ENCODE assay signal across 25 cellular contexts in genomic region chr1:42504535-42505128, GRCh38. TPM values are rescaled to one million over a fixed set of nuclear protein-coding genes. Genes with fewer than 3 reads are reported as not detected.
DNase-seq lines count a peak whose midpoint lies in the region; ATAC-seq and TF ChIP-seq lines count a peak whose summit lies in the region.
"Had no signal": no experiment of that assay in that cellular context is flagged by ENCODE, and none has a peak within 500 bp of the region (broad histone marks: within the 10 kb centered on the region; RNA-seq: fewer than 3 reads in every experiment).

No MANE protein-coding gene starts in this region.

- no peak overlapping the region for H3K18ac ChIP-seq in mesendoderm (ENCODE audit: low read length)

- peaks cover 33% of the 10 kb centered on the region for H3K36me3 Mint-ChIP-seq in activated CD8-positive, alpha-beta T cell treated with anti-CD3 and anti-CD28 coated beads for 36 hours (ENCODE audit: low read depth)
- H3K36me3 Mint-ChIP-seq in activated T-helper 1 cell treated with anti-CD3 and anti-CD28 coated beads, Interleukin-12 subunit alpha, Interleukin-12 subunit beta, Interleukin-2, Interleukin-4 antibody, amounts not matched to agents 30 ng/mL and 10 ng/mL and 1 ng/mL, durations not matched to agents 14 hours and 24 hours and 36 hours (ENCODE audit: low read depth): no peaks in the 10 kb centered on the region

- H3K4me2 ChIP-seq in PC-3 (ENCODE audit: low read length) (no peak overlapping the region), mesendoderm (ENCODE audit: low read length) (no peak overlapping the region)

- H3K4me1 ChIP-seq in HEK293 (ENCODE audit: control insufficient read depth, insufficient read depth, low read length): no peaks in the 10 kb centered on the region
- H3K4me1 ChIP-seq in PC-3 (ENCODE audit: insufficient read depth, low read length): no peaks in the 10 kb centered on the region
- H3K4me1 ChIP-seq in mesendoderm (ENCODE audit: control insufficient read depth, low read depth, low read length): no peaks in the 10 kb centered on the region

- no peaks in the 10 kb centered on the region for H3K9me2 ChIP-seq in PC-3 (replicated peaks; ENCODE audit: low read length)

- CTCF ChIA-PET in HEK293 (lab: Yijun Ruan, JAX) (no interaction called here), PC-3 (lab: Charles Lee) (no interaction called here)
- CTCF ChIA-PET in activated CD8-positive, alpha-beta T cell treated with anti-CD3 and anti-CD28 coated beads for 36 hours (lab: Charles Lee): no interaction called here

- H3K9me3 ChIP-seq in HEK293 (ENCODE audit: control insufficient read depth, insufficient read depth, low read depth, low read length): no peaks in the 10 kb centered on the region
- peaks cover 33% of the 10 kb centered on the region for H3K9me3 ChIP-seq in PC-3 (ENCODE audit: low read length)

- intact Hi-C loops in PC-3 (cut with micrococcal nuclease): no loop called here
- intact Hi-C loops in activated CD8-positive, alpha-beta T cell treated with anti-CD3 and anti-CD28 coated beads for 36 hours (cut with micrococcal nuclease): no loop called here
- intact Hi-C loops in activated T-helper 1 cell treated with anti-CD3 and anti-CD28 coated beads, Interleukin-12 subunit alpha, Interleukin-12 subunit beta, Interleukin-2, Interleukin-4 antibody, amounts not matched to agents 30 ng/mL and 10 ng/mL and 1 ng/mL, durations not matched to agents 14 hours and 24 hours and 36 hours (cut with micrococcal nuclease): no loop called here

- no peak overlapping the region for H2AK5ac ChIP-seq in mesendoderm (ENCODE audit: low read length)

- no peaks in the 10 kb centered on the region for H3K27me3 Mint-ChIP-seq in activated CD8-positive, alpha-beta T cell treated with anti-CD3 and anti-CD28 coated beads for 36 hours
- no peaks in the 10 kb centered on the region for H3K27me3 Mint-ChIP-seq in activated T-helper 1 cell treated with anti-CD3 and anti-CD28 coated beads, Interleukin-12 subunit alpha, Interleukin-12 subunit beta, Interleukin-2, Interleukin-4 antibody, amounts not matched to agents 30 ng/mL and 10 ng/mL and 1 ng/mL, durations not matched to agents 14 hours and 24 hours and 36 hours (ENCODE audit: insufficient read depth)
- H3K27me3 Mint-ChIP-seq: CD4-positive, CD25-positive, alpha-beta regulatory T cell; IgD-negative memory B cell had no signal

- H3K79me2 ChIP-seq in PC-3 (ENCODE audit: low read length) (no peaks in the 10 kb centered on the region), mesendoderm (ENCODE audit: control insufficient read depth, insufficient read depth, low read length) (no peaks in the 10 kb centered on the region)

- H2BK5ac ChIP-seq in mesendoderm (ENCODE audit: low read length): no peak overlapping the region

- POLR2A ChIA-PET in HEK293 (lab: Yijun Ruan, JAX) (no interaction called here), PC-3 (lab: Charles Lee; ENCODE audit: unreplicated experiment) (no interaction called here)
- POLR2A ChIA-PET in activated CD8-positive, alpha-beta T cell treated with anti-CD3 and anti-CD28 coated beads for 36 hours (lab: Charles Lee): no interaction called here

- no peak overlapping the region for H3K56ac ChIP-seq in mesendoderm (ENCODE audit: low read length)

- H3K27ac Mint-ChIP-seq in activated CD8-positive, alpha-beta T cell treated with anti-CD3 and anti-CD28 coated beads for 36 hours: no peak overlapping the region
- H3K27ac Mint-ChIP-seq in activated T-helper 1 cell treated with anti-CD3 and anti-CD28 coated beads, Interleukin-12 subunit alpha, Interleukin-12 subunit beta, Interleukin-2, Interleukin-4 antibody, amounts not matched to agents 30 ng/mL and 10 ng/mL and 1 ng/mL, durations not matched to agents 14 hours and 24 hours and 36 hours: no peak overlapping the region
- H3K27ac Mint-ChIP-seq: CD4-positive, CD25-positive, alpha-beta regulatory T cell; HFFc6; IgD-negative memory B cell had no signal

- ATAC-seq in PC-3 (no peak), GM19397 (IDR thresholded peaks at IDR 0.05; ENCODE audit: unreplicated experiment) (no peak)
- no peak for ATAC-seq in activated CD8-positive, alpha-beta T cell treated with anti-CD3 and anti-CD28 coated beads for 36 hours
- ATAC-seq: Panc1 had no signal

- no peaks in the 10 kb centered on the region for H3K27me3 ChIP-seq in PC-3 (ENCODE audit: low read length)
- H3K27me3 ChIP-seq in mesendoderm (ENCODE audit: insufficient read depth, low read length, poor library complexity): no peaks in the 10 kb centered on the region

- peaks cover 14% of the 10 kb centered on the region for H3K9me3 Mint-ChIP-seq in activated CD8-positive, alpha-beta T cell treated with anti-CD3 and anti-CD28 coated beads for 36 hours
- H3K9me3 Mint-ChIP-seq in activated T-helper 1 cell treated with anti-CD3 and anti-CD28 coated beads, Interleukin-12 subunit alpha, Interleukin-12 subunit beta, Interleukin-2, Interleukin-4 antibody, amounts not matched to agents 30 ng/mL and 10 ng/mL and 1 ng/mL, durations not matched to agents 14 hours and 24 hours and 36 hours: peaks cover 32% of the 10 kb centered on the region

- H4K5ac ChIP-seq in mesendoderm (ENCODE audit: low read length): no peak overlapping the region

- no peaks in the 10 kb centered on the region for H3F3A ChIP-seq in PC-3 (ENCODE audit: low read length, unreplicated experiment)

- H3K9ac ChIP-seq in PC-3 (ENCODE audit: low read length) (no peak overlapping the region), mesendoderm (ENCODE audit: low read length) (no peak overlapping the region)

- H2BK15ac ChIP-seq in mesendoderm (replicated peaks; ENCODE audit: low read depth): no peak overlapping the region

- no peak overlapping the region for H4K8ac ChIP-seq in mesendoderm (ENCODE audit: low read depth, low read length)

- H2AFZ ChIP-seq in PC-3 (ENCODE audit: low read length): no peak overlapping the region

- no peaks in the 10 kb centered on the region for H3K79me1 ChIP-seq in mesendoderm (ENCODE audit: low read length)

- TF ChIP-seq CTCF in HEK293 (tag by site-specific recombination; IDR thresholded peaks at IDR 0.05): no peak
- TF ChIP-seq CTCF in PC-3 (conservative IDR thresholded peaks at IDR 0.05; ENCODE audit: low read depth, low read length): 0 out of 2 replicates have a peak, but pooled peaks have one; percentile 11
- no peak for TF ChIP-seq CTCF in activated CD8-positive, alpha-beta T cell treated with anti-CD3 and anti-CD28 coated beads for 36 hours (IDR thresholded peaks at IDR 0.05)

- no peaks in the 10 kb centered on the region for H3K4me1 Mint-ChIP-seq in activated CD8-positive, alpha-beta T cell treated with anti-CD3 and anti-CD28 coated beads for 36 hours (ENCODE audit: low read depth)
- H3K4me1 Mint-ChIP-seq in activated T-helper 1 cell treated with anti-CD3 and anti-CD28 coated beads, Interleukin-12 subunit alpha, Interleukin-12 subunit beta, Interleukin-2, Interleukin-4 antibody, amounts not matched to agents 30 ng/mL and 10 ng/mL and 1 ng/mL, durations not matched to agents 14 hours and 24 hours and 36 hours (ENCODE audit: low read depth): no peaks in the 10 kb centered on the region
- H3K4me1 Mint-ChIP-seq: CD4-positive, CD25-positive, alpha-beta regulatory T cell; IgD-negative memory B cell had no signal

- no peaks in the 10 kb centered on the region for H3K36me3 ChIP-seq in HEK293 (ENCODE audit: control insufficient read depth in 2 of 2, insufficient read depth in 1 of 2, low read length in 2 of 2)
- peaks cover 20% of the 10 kb centered on the region; the same call in 1 of the 2 replicates for H3K36me3 ChIP-seq in PC-3 (ENCODE audit: low read depth, low read length)
- H3K36me3 ChIP-seq in mesendoderm (ENCODE audit: control insufficient read depth, insufficient read depth, low read length): no peaks in the 10 kb centered on the region

- H3K4ac ChIP-seq in mesendoderm (ENCODE audit: low read depth, low read length): no peak overlapping the region

- H3K27ac ChIP-seq in HEK293 (ENCODE audit: extremely low read depth, low read depth, low read length) (no peak overlapping the region), PC-3 (ENCODE audit: low read length) (no peak overlapping the region), mesendoderm (ENCODE audit: low read depth, low read length) (no peak overlapping the region)
- H3K27ac ChIP-seq: RWPE1 had no signal

- no peak overlapping the region for H3K23ac ChIP-seq in mesendoderm (ENCODE audit: low read length)

- no TSS peak for BruUV-seq in PC-3 (replicated peaks; lab: Mats Ljungman, UMichigan)

- no CpG with 5 or more reads among the region's 2 CpGs for WGBS in mesendoderm (ENCODE audit: extremely low coverage, insufficient coverage, low lambda C conversion rate)

- no peak overlapping the region for H3K4me3 Mint-ChIP-seq in activated CD8-positive, alpha-beta T cell treated with anti-CD3 and anti-CD28 coated beads for 36 hours
- H3K4me3 Mint-ChIP-seq in activated T-helper 1 cell treated with anti-CD3 and anti-CD28 coated beads, Interleukin-12 subunit alpha, Interleukin-12 subunit beta, Interleukin-2, Interleukin-4 antibody, amounts not matched to agents 30 ng/mL and 10 ng/mL and 1 ng/mL, durations not matched to agents 14 hours and 24 hours and 36 hours: no peak overlapping the region
- H3K4me3 Mint-ChIP-seq: CD4-positive, CD25-positive, alpha-beta regulatory T cell; HFFc6; IgD-negative memory B cell had no signal

- H2BK120ac ChIP-seq in mesendoderm (ENCODE audit: low read depth, low read length): no peak overlapping the region

- no peak overlapping the region for H3K4me3 ChIP-seq in HEK293 (ENCODE audit: low read depth, low read length)
- H3K4me3 ChIP-seq in PC-3 (ENCODE audit: low read length): no peak overlapping the region
- H3K4me3 ChIP-seq in mesendoderm (ENCODE audit: low read length): no peak overlapping the region

- peak; percentile 15 for DNase-seq in DMS79 treated with DMSO at 0.1 percent for 48 hours (lab: John Stamatoyannopoulos, UW)
- no peak for DNase-seq in DMS79 (lab: John Stamatoyannopoulos, UW)
- DNase-seq in PC-3: peak; percentile 19
- peak; percentile 33 for DNase-seq in mesendoderm
- no peak for DNase-seq in activated CD8-positive, alpha-beta T cell treated with anti-CD3 and anti-CD28 coated beads for 36 hours
- no peak for DNase-seq in activated T-helper 1 cell treated with anti-CD3 and anti-CD28 coated beads, Interleukin-12 subunit alpha, Interleukin-12 subunit beta, Interleukin-2, Interleukin-4 antibody, amounts not matched to agents 30 ng/mL and 10 ng/mL and 1 ng/mL, durations not matched to agents 14 hours and 24 hours and 36 hours (ENCODE audit: low spot score)
- DNase-seq: 8988T; CD4-positive, CD25-positive, alpha-beta regulatory T cell; H7; HFFc6; NCI-H1092; NCI-H1417 treated with DMSO at 0.1 percent for 48 hours; NCI-H1694 treated with DMSO at 0.1 percent for 48 hours; NCI-H2081; NCI-H2171; NCI-H345; NCI-H510A treated with DMSO at 0.1 percent for 48 hours; NCI-H774; SHP77; T-helper 1 cell had no signal

- no peaks in the 10 kb centered on the region for H4K20me1 ChIP-seq in PC-3 (ENCODE audit: low read length)

RNA-seq across cellular contexts. Expression of gene CCDC30, which starts 41.5 kb away (rescaled TPM):
- 0.46 and 0.58 TPM in 2 replicates for total RNA-seq in PC-3 (2014; rRNA removed)
- 1.2 TPM for polyA plus RNA-seq in mesendoderm (2013, experiment 1 of 2)
- polyA plus RNA-seq in mesendoderm (2013, experiment 2 of 2): 1.5 TPM
- 1 to 10 TPM in 1 of 2 experiments, under 1 TPM in 1; 0.60 to 3.0 TPM for total RNA-seq in activated CD8-positive, alpha-beta T cell treated with anti-CD3 and anti-CD28 coated beads for 36 hours
- 1.0 and 1.9 TPM in 2 replicates for total RNA-seq in activated T-helper 1 cell treated with anti-CD3 and anti-CD28 coated beads, Interleukin-12 subunit alpha, Interleukin-12 subunit beta, Interleukin-2, Interleukin-4 antibody, amounts not matched to agents 30 ng/mL and 10 ng/mL and 1 ng/mL, durations not matched to agents 14 hours and 24 hours and 36 hours

RNA-seq across cellular contexts. Expression of gene PPCS, which starts 48.3 kb away (rescaled TPM):
- 45.6 and 56.1 TPM in 2 replicates for total RNA-seq in PC-3 (2014; rRNA removed)
- polyA plus RNA-seq in mesendoderm (2013, experiment 1 of 2): 24.5 TPM
- 24.4 TPM for polyA plus RNA-seq in mesendoderm (2013, experiment 2 of 2)
- 10 to 100 TPM; 44.1 to 44.3 TPM for total RNA-seq in activated CD8-positive, alpha-beta T cell treated with anti-CD3 and anti-CD28 coated beads for 36 hours
- total RNA-seq in activated T-helper 1 cell treated with anti-CD3 and anti-CD28 coated beads, Interleukin-12 subunit alpha, Interleukin-12 subunit beta, Interleukin-2, Interleukin-4 antibody, amounts not matched to agents 30 ng/mL and 10 ng/mL and 1 ng/mL, durations not matched to agents 14 hours and 24 hours and 36 hours: 40.1 and 48.0 TPM in 2 replicates

RNA-seq across cellular contexts. Expression of gene ZMYND12, which starts 48.8 kb away (rescaled TPM):
- total RNA-seq in PC-3 (2014; rRNA removed): not detected in 2 replicates
- 0.06 TPM for polyA plus RNA-seq in mesendoderm (2013, experiment 1 of 2)
- 0.06 TPM for polyA plus RNA-seq in mesendoderm (2013, experiment 2 of 2)
- total RNA-seq in activated CD8-positive, alpha-beta T cell treated with anti-CD3 and anti-CD28 coated beads for 36 hours: 1 to 10 TPM in 1 of 2 experiments, under 1 TPM in 1; 0.59 to 1.4 TPM
- total RNA-seq in activated T-helper 1 cell treated with anti-CD3 and anti-CD28 coated beads, Interleukin-12 subunit alpha, Interleukin-12 subunit beta, Interleukin-2, Interleukin-4 antibody, amounts not matched to agents 30 ng/mL and 10 ng/mL and 1 ng/mL, durations not matched to agents 14 hours and 24 hours and 36 hours: not detected in 2 replicates

Comparison
In these comparisons a context has a peak if more than half of its experiments do, and no peak if none do; other contexts are left out.
1. DNase-seq: peak in DMS79 treated with DMSO at 0.1 percent for 48 hours (single experiment), PC-3 (single experiment) and mesendoderm (single experiment); none in DMS79 (single experiment), activated CD8-positive, alpha-beta T cell treated with anti-CD3 and anti-CD28 coated beads for 36 hours (single experiment) and activated T-helper 1 cell treated with anti-CD3 and anti-CD28 coated beads, Interleukin-12 subunit alpha, Interleukin-12 subunit beta, Interleukin-2, Interleukin-4 antibody, amounts not matched to agents 30 ng/mL and 10 ng/mL and 1 ng/mL, durations not matched to agents 14 hours and 24 hours and 36 hours (single experiment).